In the genomic region with DNA sequence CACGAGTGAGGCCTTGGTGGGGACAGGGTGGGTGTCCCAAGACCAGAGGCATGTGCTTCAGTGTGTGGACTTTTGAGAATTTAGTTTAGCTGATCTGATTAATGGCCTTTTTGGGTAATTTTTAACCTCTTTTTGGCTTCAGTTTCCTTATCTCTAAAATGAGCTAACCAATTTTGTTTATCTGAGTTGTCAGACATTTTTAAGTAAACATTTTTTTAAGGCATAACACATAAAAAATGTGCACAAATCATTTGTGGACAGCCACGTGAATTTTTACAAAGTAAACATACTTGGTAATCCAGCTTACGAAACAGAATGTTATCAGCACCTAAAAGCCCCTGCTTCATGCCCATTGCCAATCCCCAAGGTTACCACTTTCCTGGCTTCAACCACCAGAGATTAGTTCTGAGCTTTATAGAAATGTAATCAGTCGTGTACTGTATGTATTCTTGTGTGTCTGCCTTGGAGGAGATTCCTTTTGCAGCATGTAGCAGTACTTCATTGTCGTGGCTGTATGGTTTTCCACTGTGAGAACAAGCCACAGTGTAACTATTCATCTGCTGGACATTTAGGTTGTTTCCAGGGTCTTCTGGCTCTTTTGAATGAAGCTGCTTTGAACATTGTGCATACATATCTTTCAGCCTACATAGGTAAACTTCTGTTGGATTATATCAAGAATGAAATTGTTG, we compare ENCODE assay signal across 1 cellular context.
TF ChIP-seq lines count a peak whose summit lies in the region.

No MANE protein-coding gene starts in this region.

TF ChIP-seq in K562, 482 proteins besides CTCF, POLR2A, EP300 and RAD21 (continued from another document and continues in another):
- TF ChIP-seq E4F1 (CRISPR knock-in tag; IDR thresholded peaks at IDR 0.05; ENCODE audit: borderline replicate concordance) (no peak), POLR2G (IDR thresholded peaks at IDR 0.05; ENCODE audit: low read depth, low read length) (no peak), ZBTB5 (IDR thresholded peaks at IDR 0.05) (no peak), GABPA (tag; conservative IDR thresholded peaks at IDR 0.05; ENCODE audit: low read depth) (no peak), RBM25 (IDR thresholded peaks at IDR 0.05; ENCODE audit: low read depth, low read length, severe bottlenecking) (no peak), SRSF1 (IDR thresholded peaks at IDR 0.05; ENCODE audit: low read depth, low read length) (no peak), MTA2 (IDR thresholded peaks at IDR 0.05; ENCODE audit: low read depth) (peak; percentile 63), CTCFL (IDR thresholded peaks at IDR 0.05; ENCODE audit: borderline replicate concordance, insufficient read depth, low read depth, low read length, poor library complexity, severe bottlenecking) (no peak), E2F8 (IDR thresholded peaks at IDR 0.05; ENCODE audit: low read depth, partially characterized antibody) (no peak), MBD2 (IDR thresholded peaks at IDR 0.05; ENCODE audit: borderline replicate concordance, low read depth) (no peak), NONO (IDR thresholded peaks at IDR 0.05; ENCODE audit: low read depth in 2 of 2, low read length in 1 of 2) (no peak), ZNF197 (CRISPR knock-in tag; IDR thresholded peaks at IDR 0.05; ENCODE audit: low read depth) (no peak), SAFB (IDR thresholded peaks at IDR 0.05; ENCODE audit: borderline replicate concordance, low read depth, low read length) (no peak), ZNF444 (CRISPR knock-in tag; IDR thresholded peaks at IDR 0.05) (no peak), KLF16 (IDR thresholded peaks at IDR 0.05) (no peak), HDAC3 (IDR thresholded peaks at IDR 0.05; ENCODE audit: borderline replicate concordance, partially characterized antibody) (peak; percentile 66), FOSL1 (tag; conservative IDR thresholded peaks at IDR 0.05) (peak; percentile 60), ZNF586 (CRISPR knock-in tag; conservative IDR thresholded peaks at IDR 0.05) (no peak), GABPB2 (CRISPR knock-in tag; conservative IDR thresholded peaks at IDR 0.05) (no peak), IRF9 (tag; IDR thresholded peaks at IDR 0.05) (no peak), CTBP1 (IDR thresholded peaks at IDR 0.05; ENCODE audit: borderline replicate concordance) (peak; percentile 20; the same call in 1 of the 2 replicates), U2AF2 (optimal IDR thresholded peaks at IDR 0.05; ENCODE audit: low read depth, low read length) (no peak), RBBP5 (IDR thresholded peaks at IDR 0.05; ENCODE audit: borderline replicate concordance, insufficient read depth, low read length, poor library complexity, severe bottlenecking) (no peak), MAFK (IDR thresholded peaks at IDR 0.05; ENCODE audit: low read length) (0 out of 2 replicates have a peak, but pooled peaks have one; percentile 4), SP1 (CRISPR knock-in tag; IDR thresholded peaks at IDR 0.05) (no peak), BCL6 (CRISPR knock-in tag; IDR thresholded peaks at IDR 0.05) (no peak), MXI1 (IDR thresholded peaks at IDR 0.05; ENCODE audit: low read depth, low read length) (no peak), XRCC4 (IDR thresholded peaks at IDR 0.05; ENCODE audit: extremely low read depth, insufficient read depth, insufficient read length) (no peak), THRAP3 (IDR thresholded peaks at IDR 0.05; ENCODE audit: borderline replicate concordance) (no peak), ARID1B (IDR thresholded peaks at IDR 0.05) (peak; percentile 85), NFATC3 (IDR thresholded peaks at IDR 0.05) (no peak), GATAD2A (IDR thresholded peaks at IDR 0.05) (no peak), HDAC8 (tag; IDR thresholded peaks at IDR 0.05) (no peak), ZNF175 (CRISPR knock-in tag; IDR thresholded peaks at IDR 0.05; ENCODE audit: low read depth) (0 out of 2 replicates have a peak, but pooled peaks have one; percentile 33), ZNF778 (CRISPR knock-in tag; IDR thresholded peaks at IDR 0.05) (no peak), ZNF165 (CRISPR knock-in tag; IDR thresholded peaks at IDR 0.05; ENCODE audit: borderline replicate concordance) (no peak), KDM4B (IDR thresholded peaks at IDR 0.05; ENCODE audit: borderline replicate concordance in 2 of 2, low read depth in 1 of 2) (no peak), MTA3 (IDR thresholded peaks at IDR 0.05; ENCODE audit: borderline replicate concordance) (no peak), HSF4 (CRISPR knock-in tag; IDR thresholded peaks at IDR 0.05; ENCODE audit: borderline replicate concordance) (no peak), RCOR1 (IDR thresholded peaks at IDR 0.05; ENCODE audit: borderline replicate concordance in 1 of 2, low read depth in 2 of 2, low read length in 2 of 2) (0 out of 4 replicates have a peak, but pooled peaks of 1 of the 2 experiments have one; percentile 10)
- TF ChIP-seq, protein P1, sequence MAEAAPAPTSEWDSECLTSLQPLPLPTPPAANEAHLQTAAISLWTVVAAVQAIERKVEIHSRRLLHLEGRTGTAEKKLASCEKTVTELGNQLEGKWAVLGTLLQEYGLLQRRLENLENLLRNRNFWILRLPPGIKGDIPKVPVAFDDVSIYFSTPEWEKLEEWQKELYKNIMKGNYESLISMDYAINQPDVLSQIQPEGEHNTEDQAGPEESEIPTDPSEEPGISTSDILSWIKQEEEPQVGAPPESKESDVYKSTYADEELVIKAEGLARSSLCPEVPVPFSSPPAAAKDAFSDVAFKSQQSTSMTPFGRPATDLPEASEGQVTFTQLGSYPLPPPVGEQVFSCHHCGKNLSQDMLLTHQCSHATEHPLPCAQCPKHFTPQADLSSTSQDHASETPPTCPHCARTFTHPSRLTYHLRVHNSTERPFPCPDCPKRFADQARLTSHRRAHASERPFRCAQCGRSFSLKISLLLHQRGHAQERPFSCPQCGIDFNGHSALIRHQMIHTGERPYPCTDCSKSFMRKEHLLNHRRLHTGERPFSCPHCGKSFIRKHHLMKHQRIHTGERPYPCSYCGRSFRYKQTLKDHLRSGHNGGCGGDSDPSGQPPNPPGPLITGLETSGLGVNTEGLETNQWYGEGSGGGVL (CRISPR knock-in tag; IDR thresholded peaks at IDR 0.05) = no peak
- TF ChIP-seq, protein P2, sequence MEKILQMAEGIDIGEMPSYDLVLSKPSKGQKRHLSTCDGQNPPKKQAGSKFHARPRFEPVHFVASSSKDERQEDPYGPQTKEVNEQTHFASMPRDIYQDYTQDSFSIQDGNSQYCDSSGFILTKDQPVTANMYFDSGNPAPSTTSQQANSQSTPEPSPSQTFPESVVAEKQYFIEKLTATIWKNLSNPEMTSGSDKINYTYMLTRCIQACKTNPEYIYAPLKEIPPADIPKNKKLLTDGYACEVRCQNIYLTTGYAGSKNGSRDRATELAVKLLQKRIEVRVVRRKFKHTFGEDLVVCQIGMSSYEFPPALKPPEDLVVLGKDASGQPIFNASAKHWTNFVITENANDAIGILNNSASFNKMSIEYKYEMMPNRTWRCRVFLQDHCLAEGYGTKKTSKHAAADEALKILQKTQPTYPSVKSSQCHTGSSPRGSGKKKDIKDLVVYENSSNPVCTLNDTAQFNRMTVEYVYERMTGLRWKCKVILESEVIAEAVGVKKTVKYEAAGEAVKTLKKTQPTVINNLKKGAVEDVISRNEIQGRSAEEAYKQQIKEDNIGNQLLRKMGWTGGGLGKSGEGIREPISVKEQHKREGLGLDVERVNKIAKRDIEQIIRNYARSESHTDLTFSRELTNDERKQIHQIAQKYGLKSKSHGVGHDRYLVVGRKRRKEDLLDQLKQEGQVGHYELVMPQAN (IDR thresholded peaks at IDR 0.05; ENCODE audit: borderline replicate concordance) = no peak
- TF ChIP-seq, protein P3, sequence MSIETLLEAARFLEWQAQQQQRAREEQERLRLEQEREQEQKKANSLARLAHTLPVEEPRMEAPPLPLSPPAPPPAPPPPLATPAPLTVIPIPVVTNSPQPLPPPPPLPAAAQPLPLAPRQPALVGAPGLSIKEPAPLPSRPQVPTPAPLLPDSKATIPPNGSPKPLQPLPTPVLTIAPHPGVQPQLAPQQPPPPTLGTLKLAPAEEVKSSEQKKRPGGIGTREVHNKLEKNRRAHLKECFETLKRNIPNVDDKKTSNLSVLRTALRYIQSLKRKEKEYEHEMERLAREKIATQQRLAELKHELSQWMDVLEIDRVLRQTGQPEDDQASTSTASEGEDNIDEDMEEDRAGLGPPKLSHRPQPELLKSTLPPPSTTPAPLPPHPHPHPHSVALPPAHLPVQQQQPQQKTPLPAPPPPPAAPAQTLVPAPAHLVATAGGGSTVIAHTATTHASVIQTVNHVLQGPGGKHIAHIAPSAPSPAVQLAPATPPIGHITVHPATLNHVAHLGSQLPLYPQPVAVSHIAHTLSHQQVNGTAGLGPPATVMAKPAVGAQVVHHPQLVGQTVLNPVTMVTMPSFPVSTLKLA (conservative IDR thresholded peaks at IDR 0.05) = peak; percentile 46 to 66; a peak in 2 of 4 replicates
